20 cellular contexts compared by ENCODE assay signal in genomic region chr11:69041516-69041915, GRCh38. TPM values are rescaled to one million over a fixed set of nuclear protein-coding genes. Genes with fewer than 3 reads are reported as not detected.
DNase-seq lines count a peak whose midpoint lies in the region; ATAC-seq, FAIRE-seq and TF ChIP-seq lines count a peak whose summit lies in the region.
"Had no signal": no experiment of that assay in that cellular context is flagged by ENCODE, and none has a peak within 500 bp of the region (broad histone marks: within the 10 kb centered on the region; RNA-seq: fewer than 3 reads in every experiment).

No MANE protein-coding gene starts in this region.

- no peak overlapping the region for H3K27ac ChIP-seq in BLaER1
- no peak overlapping the region for H3K27ac ChIP-seq in Karpas-422 (ENCODE audit: low read length)
- H3K27ac ChIP-seq in H1 (ENCODE audit: low read depth, low read length): no peak overlapping the region
- H3K27ac ChIP-seq in pancreas: no peak overlapping the region
- H3K27ac ChIP-seq: parathyroid adenoma, RWPE1 had no signal

- peaks cover 63% of the 10 kb centered on the region for H3K4me1 ChIP-seq in BLaER1
- peaks cover 28% of the 10 kb centered on the region for H3K4me1 ChIP-seq in Karpas-422 (ENCODE audit: low read length)
- H3K4me1 ChIP-seq in H1 (replicated peaks in 1 of 4; ENCODE audit: control insufficient read depth in 3 of 4, insufficient read depth in 4 of 4, low read length in 3 of 4): peaks cover 0 to 9% (median 2%) of the 10 kb centered on the region in 4 experiments; a peak in 4 of 7 replicates
- no peaks in the 10 kb centered on the region for H3K4me1 ChIP-seq in pancreas
- H3K4me1 ChIP-seq: parathyroid adenoma had no signal

- H2BK120ac ChIP-seq in H1 (replicated peaks; ENCODE audit: low read depth, low read length): no peak overlapping the region

- H3K27me3 ChIP-seq in BLaER1 (no peaks in the 10 kb centered on the region), Karpas-422 (ENCODE audit: low read length) (no peaks in the 10 kb centered on the region), H1 (replicated peaks in 1 of 4; ENCODE audit: control insufficient read depth in 3 of 4, extremely low read depth in 1 of 4, insufficient read depth in 3 of 4, low read length in 3 of 4) (peaks cover 0 to 3% (median 0%) of the 10 kb centered on the region in 4 experiments; a peak in 1 of 7 replicates), pancreas (no peaks in the 10 kb centered on the region)

- no peaks in the 10 kb centered on the region for H3K9me2 ChIP-seq in Karpas-422 (replicated peaks; ENCODE audit: insufficient read depth, low read length)

- H3K9ac ChIP-seq in BLaER1 (no peak overlapping the region), Karpas-422 (ENCODE audit: low read length) (no peak overlapping the region), H1 (replicated peaks in 1 of 4; ENCODE audit: extremely low read depth in 1 of 4, low read depth in 3 of 4, low read length in 3 of 4) (no peak overlapping the region)
- H3K9ac ChIP-seq: parathyroid adenoma had no signal

- no peak overlapping the region for H3K18ac ChIP-seq in H1 (ENCODE audit: extremely low read depth, low read length)

- no peaks in the 10 kb centered on the region for H3K79me2 ChIP-seq in Karpas-422 (ENCODE audit: low read length)
- H3K79me2 ChIP-seq in H1 (ENCODE audit: control insufficient read depth in 1 of 2, insufficient read depth in 2 of 2, low read length in 2 of 2): no peaks in the 10 kb centered on the region
- H3K79me2 ChIP-seq: parathyroid adenoma had no signal

- CTCF ChIA-PET in H1 (lab: Charles Lee; ENCODE audit: partially characterized antibody): interaction anchor here (0.8 to 2.3 kb wide), 5 partner anchors 9 to 86 kb away, joined by 3 to 11 read pairs (median 5); partner anchors contain the start of gene MRGPRF

- H3K4me1 Mint-ChIP-seq in nephron: peaks cover 24% of the 10 kb centered on the region
- H3K4me1 Mint-ChIP-seq: central memory CD8-positive, alpha-beta T cell had no signal

- H3K9me3 Mint-ChIP-seq in nephron: no peaks in the 10 kb centered on the region
- H3K9me3 Mint-ChIP-seq: activated CD4-positive, alpha-beta memory T cell treated with anti-CD3 and anti-CD28 coated beads for 36 hours; CD4-positive, alpha-beta memory T cell; central memory CD8-positive, alpha-beta T cell; naive thymus-derived CD8-positive, alpha-beta T cell; type B pancreatic cell had no signal

- no peaks in the 10 kb centered on the region for H3K23me2 ChIP-seq in H1 (ENCODE audit: low read depth, low read length)

- no peak overlapping the region for H3K4ac ChIP-seq in H1 (replicated peaks; ENCODE audit: insufficient read length, low read depth, low read length)

- no peaks in the 10 kb centered on the region for H3K79me1 ChIP-seq in H1 (ENCODE audit: low read depth, low read length)

- 90% methylated on average over 2 of the region's 2 CpGs; no CpG with 5 or more reads in 1 of the 2 experiments for WGBS in H1 (ENCODE audit: extremely low coverage in 1 of 2, insufficient coverage in 1 of 2, insufficient read length in 1 of 2, insufficient replicate concordance in 2 of 2, low coverage in 1 of 2, low lambda C conversion rate in 2 of 2, missing lambda C conversion rate in 1 of 2), 2 experiments
- 47 to 51% methylated on average over 2 of the region's 2 CpGs for WGBS in pancreas, 2 donors

- TF ChIP-seq CTCF in H1 (IDR thresholded peaks at IDR 0.05; ENCODE audit: control extremely low read depth in 1 of 3, insufficient read depth in 1 of 3, low read depth in 1 of 3, low read length in 3 of 3) (no peak), nephron (IDR thresholded peaks at IDR 0.05; ENCODE audit: unreplicated experiment in 3 of 3) (no peak), pancreas (IDR thresholded peaks at IDR 0.05) (no peak)

- no peak overlapping the region for H3K4me3 Mint-ChIP-seq in nephron
- H3K4me3 Mint-ChIP-seq: activated CD4-positive, alpha-beta memory T cell treated with anti-CD3 and anti-CD28 coated beads for 36 hours; CD4-positive, alpha-beta memory T cell; central memory CD8-positive, alpha-beta T cell; naive thymus-derived CD8-positive, alpha-beta T cell; type B pancreatic cell had no signal

- POLR2A ChIA-PET in H1 (lab: Charles Lee; ENCODE audit: partially characterized antibody): interaction anchor here (0.5 to 1.2 kb wide), 3 partner anchors 29 to 47 kb away, joined by 3 to 4 read pairs (median 3); no protein-coding TSS in a partner anchor

- H2BK5ac ChIP-seq in H1 (ENCODE audit: low read depth, low read length): no peak overlapping the region

- no peak overlapping the region for H4K5ac ChIP-seq in H1 (ENCODE audit: insufficient read length, low read depth, low read length)

- H2BK15ac ChIP-seq in H1 (ENCODE audit: low read length): peak overlapping the region; percentile 20; the same call in 1 of the 2 replicates

- intact Hi-C loops in pancreas (cut with DNase I): no loop called here

- no peak overlapping the region for H2AFZ ChIP-seq in Karpas-422 (ENCODE audit: low read length)
- H2AFZ ChIP-seq in H1 (ENCODE audit: low read length): no peak overlapping the region
- H2AFZ ChIP-seq: parathyroid adenoma had no signal

- no peak overlapping the region for H2BK20ac ChIP-seq in H1 (ENCODE audit: low read length)

- no peak overlapping the region for H2BK12ac ChIP-seq in H1 (ENCODE audit: low read depth, low read length)

- no peak for TF ChIP-seq EP300 in H1 (IDR thresholded peaks at IDR 0.05; ENCODE audit: borderline replicate concordance in 1 of 2, low read depth in 2 of 2, low read length in 2 of 2)

- H3K23ac ChIP-seq in H1 (ENCODE audit: insufficient read length): no peak overlapping the region

- H2AK5ac ChIP-seq in H1 (ENCODE audit: low read depth, low read length): 0 out of 2 replicates have a peak overlapping the region, but pooled peaks have one; percentile 9

- H3K56ac ChIP-seq in H1 (replicated peaks; ENCODE audit: insufficient read length, low read depth, low read length): no peak overlapping the region

- H3K14ac ChIP-seq in H1 (ENCODE audit: insufficient read length): no peak overlapping the region

- ATAC-seq in pancreas: no peak
- ATAC-seq: naive thymus-derived CD8-positive, alpha-beta T cell had no signal

- no peak overlapping the region for H3K4me3 ChIP-seq in BLaER1
- H3K4me3 ChIP-seq in Karpas-422 (ENCODE audit: low read length): no peak overlapping the region
- H3K4me3 ChIP-seq in H1 (ENCODE audit: extremely low read depth in 1 of 4, insufficient read depth in 2 of 4, low read depth in 3 of 4, low read length in 4 of 4): no peak overlapping the region
- no peak overlapping the region for H3K4me3 ChIP-seq in pancreas

- H4K8ac ChIP-seq in H1 (ENCODE audit: extremely low read depth, insufficient read depth, low read length): no peak overlapping the region

- no peak for TF ChIP-seq POLR2A in H1 (IDR thresholded peaks at IDR 0.05; ENCODE audit: control extremely low read depth in 1 of 2, low read depth in 2 of 2, low read length in 2 of 2)

- no peaks in the 10 kb centered on the region for H4K20me1 ChIP-seq in BLaER1
- H4K20me1 ChIP-seq in Karpas-422 (ENCODE audit: insufficient read depth, low read depth, low read length): no peaks in the 10 kb centered on the region
- no peaks in the 10 kb centered on the region for H4K20me1 ChIP-seq in H1 (replicated peaks in 1 of 2; ENCODE audit: control insufficient read depth in 1 of 2, insufficient read depth in 2 of 2, low read length in 2 of 2)

- FAIRE-seq in H1 (lab: Jason Lieb, UNC): no peak
- FAIRE-seq in pancreas (lab: Jason Lieb, UNC): no peak
- FAIRE-seq: GM18507, H54 had no signal

- H3K4me2 ChIP-seq in BLaER1: peak overlapping the region; percentile 85
- peak overlapping the region; percentile 9 for H3K4me2 ChIP-seq in Karpas-422 (ENCODE audit: low read depth, low read length, poor library complexity, severe bottlenecking)
- H3K4me2 ChIP-seq in H1 (ENCODE audit: insufficient read depth in 1 of 2, low read depth in 2 of 2, low read length in 2 of 2): no peak overlapping the region

- peaks cover 4% of the 10 kb centered on the region for H3K27me3 Mint-ChIP-seq in nephron (ENCODE audit: low read depth)
- H3K27me3 Mint-ChIP-seq: CD4-positive, alpha-beta memory T cell had no signal

- DNase-seq in Karpas-422 (no peak), H1 (ENCODE audit: low read depth in 1 of 2, low spot score in 2 of 2) (no peak), ecto neural progenitor cell (ENCODE audit: low spot score) (no peak), pancreas (no peak)
- no peak for DNase-seq in activated CD8-positive, alpha-beta memory T cell treated with anti-CD3 and anti-CD28 coated beads, Interleukin-2, amount 50 U/mL, for 4 hours
- DNase-seq: activated naive CD4-positive, alpha-beta T cell treated with Interleukin-2 at 50 U/mL for 16 hours; amniotic stem cell; CD4-positive, alpha-beta memory T cell; naive thymus-derived CD8-positive, alpha-beta T cell; NCI-H2171 treated with DMSO at 0.1 percent for 48 hours; NCI-H526 treated with DMSO at 0.1 percent for 48 hours had no signal

- no peaks in the 10 kb centered on the region for H3K36me3 Mint-ChIP-seq in nephron (ENCODE audit: low read depth)
- H3K36me3 Mint-ChIP-seq: activated CD4-positive, alpha-beta memory T cell treated with anti-CD3 and anti-CD28 coated beads for 36 hours; CD4-positive, alpha-beta memory T cell; naive thymus-derived CD8-positive, alpha-beta T cell; type B pancreatic cell had no signal

- peak overlapping the region; percentile 58 to 77 (median 61) for H3K27ac Mint-ChIP-seq in nephron
- H3K27ac Mint-ChIP-seq: activated CD4-positive, alpha-beta memory T cell treated with anti-CD3 and anti-CD28 coated beads for 36 hours; CD4-positive, alpha-beta memory T cell; naive thymus-derived CD8-positive, alpha-beta T cell; type B pancreatic cell had no signal

- no peaks in the 10 kb centered on the region for H3K9me3 ChIP-seq in BLaER1
- H3K9me3 ChIP-seq in Karpas-422 (ENCODE audit: low read length): no peaks in the 10 kb centered on the region
- no peaks in the 10 kb centered on the region for H3K9me3 ChIP-seq in H1 (ENCODE audit: insufficient read depth in 2 of 2, low read depth in 1 of 2, low read length in 1 of 2)
- H3K9me3 ChIP-seq in pancreas: no peaks in the 10 kb centered on the region

- no peaks in the 10 kb centered on the region for H3K36me3 ChIP-seq in BLaER1
- H3K36me3 ChIP-seq in Karpas-422 (ENCODE audit: insufficient read depth, low read length): no peaks in the 10 kb centered on the region
- H3K36me3 ChIP-seq in H1 (ENCODE audit: control insufficient read depth in 2 of 4, insufficient read depth in 4 of 4, low read length in 3 of 4): no peaks in the 10 kb centered on the region
- no peaks in the 10 kb centered on the region for H3K36me3 ChIP-seq in pancreas

- TF ChIP-seq RAD21 in H1 (IDR thresholded peaks at IDR 0.05 in 1 of 2, conservative IDR thresholded peaks at IDR 0.05 in 1 of 2; ENCODE audit: low read depth in 2 of 2, low read length in 2 of 2): no peak

- H4K91ac ChIP-seq in H1 (replicated peaks; ENCODE audit: insufficient read length, low read length): no peak overlapping the region

RNA-seq across cellular contexts. Expression of gene TPCN2, which starts 7.2 kb away (rescaled TPM):
- total RNA-seq in Karpas-422 (2014; rRNA removed; shearing (Covaris generic); ENCODE audit: low replicate concordance): 37.6 and 49.3 TPM in 2 replicates
- 16.3 and 18.6 TPM in 2 replicates for total RNA-seq in H1 (2021; fragmentation: NEBNext Ultra II Directional; extraction: Animal tissue kit (Norgen Biotek cat#: 25700))
- polyA plus RNA-seq in H1 (2011; rRNA removed) (9.7 and 16.8 TPM in 2 replicates), pancreas (10 to 100 TPM; 11.2 to 13.5 TPM)
- 10.5 TPM for polyA plus RNA-seq in H1 (2011; cell fraction: cytosol; rRNA removed)
- 68.1 TPM for polyA plus RNA-seq in H1 (2011; cell fraction: nucleus; rRNA removed)
- 9.3 to 14.4 TPM (median 12.9 TPM) in 4 replicates for polyA plus RNA-seq in H1 (2012, experiment 1 of 2)
- polyA plus RNA-seq in H1 (2012, experiment 2 of 2): 9.0 TPM
- polyA plus RNA-seq in H1 (2013, experiment 1 of 2): 15.5 TPM
- polyA plus RNA-seq in H1 (2013, experiment 2 of 2): 14.1 TPM
- 12.6 and 14.2 TPM in 2 replicates for polyA minus RNA-seq in H1 (2011; rRNA and poly(A)+ RNA removed)
- 8.7 TPM for polyA minus RNA-seq in H1 (2011; cell fraction: cytosol; rRNA and poly(A)+ RNA removed)
- 23.8 TPM for polyA minus RNA-seq in H1 (2011; cell fraction: nucleus; rRNA and poly(A)+ RNA removed)
- 10 to 100 TPM in 1 of 6 donors, 1 to 10 TPM in 5; 5.6 to 10.2 (median 9.0) TPM for total RNA-seq in pancreas

RNA-seq across cellular contexts. Expression of gene MRGPRF, which starts 28.5 kb away (rescaled TPM):
- total RNA-seq in Karpas-422 (2014; rRNA removed; shearing (Covaris generic); ENCODE audit: low replicate concordance): not detected in 2 replicates
- total RNA-seq in H1 (2021; fragmentation: NEBNext Ultra II Directional; extraction: Animal tissue kit (Norgen Biotek cat#: 25700)): 11.0 and 11.9 TPM in 2 replicates
- polyA plus RNA-seq in H1 (2011; rRNA removed) (7.5 and 12.2 TPM in 2 replicates), pancreas (1 to 10 TPM; 4.0 to 4.2 TPM)
- polyA plus RNA-seq in H1 (2011; cell fraction: cytosol; rRNA removed): 7.1 TPM
- 7.9 TPM for polyA plus RNA-seq in H1 (2011; cell fraction: nucleus; rRNA removed)
- 6.8 to 11.3 TPM (median 8.2 TPM) in 4 replicates for polyA plus RNA-seq in H1 (2012, experiment 1 of 2)
- 13.9 TPM for polyA plus RNA-seq in H1 (2012, experiment 2 of 2)
- polyA plus RNA-seq in H1 (2013, experiment 1 of 2): 11.8 TPM
- polyA plus RNA-seq in H1 (2013, experiment 2 of 2): 12.8 TPM
- polyA minus RNA-seq in H1 (2011; rRNA and poly(A)+ RNA removed): 4.3 and 5.4 TPM in 2 replicates
- polyA minus RNA-seq in H1 (2011; cell fraction: cytosol; rRNA and poly(A)+ RNA removed): 6.4 TPM
- polyA minus RNA-seq in H1 (2011; cell fraction: nucleus; rRNA and poly(A)+ RNA removed): 7.7 TPM
- total RNA-seq in pancreas: 1 to 10 TPM in 4 of 6 donors, under 1 TPM in 2; 0.37 to 2.5 (median 1.4) TPM
- total RNA-seq: activated CD4-positive, alpha-beta memory T cell treated with anti-CD3 and anti-CD28 coated beads for 36 hours; CD4-positive, alpha-beta memory T cell; naive thymus-derived CD8-positive, alpha-beta T cell had no signal
- polyA plus RNA-seq: CD4-positive, alpha-beta memory T cell; naive thymus-derived CD8-positive, alpha-beta T cell had no signal

Comparison
In these comparisons a context has a peak if more than half of its experiments do, and no peak if none do; other contexts are left out.
1. H3K4me2 ChIP-seq: peak in BLaER1 (single experiment) and Karpas-422 (single experiment); none in H1 (0 of 2).